ENCODE assay signal across 8 cellular contexts in the genomic region with DNA sequence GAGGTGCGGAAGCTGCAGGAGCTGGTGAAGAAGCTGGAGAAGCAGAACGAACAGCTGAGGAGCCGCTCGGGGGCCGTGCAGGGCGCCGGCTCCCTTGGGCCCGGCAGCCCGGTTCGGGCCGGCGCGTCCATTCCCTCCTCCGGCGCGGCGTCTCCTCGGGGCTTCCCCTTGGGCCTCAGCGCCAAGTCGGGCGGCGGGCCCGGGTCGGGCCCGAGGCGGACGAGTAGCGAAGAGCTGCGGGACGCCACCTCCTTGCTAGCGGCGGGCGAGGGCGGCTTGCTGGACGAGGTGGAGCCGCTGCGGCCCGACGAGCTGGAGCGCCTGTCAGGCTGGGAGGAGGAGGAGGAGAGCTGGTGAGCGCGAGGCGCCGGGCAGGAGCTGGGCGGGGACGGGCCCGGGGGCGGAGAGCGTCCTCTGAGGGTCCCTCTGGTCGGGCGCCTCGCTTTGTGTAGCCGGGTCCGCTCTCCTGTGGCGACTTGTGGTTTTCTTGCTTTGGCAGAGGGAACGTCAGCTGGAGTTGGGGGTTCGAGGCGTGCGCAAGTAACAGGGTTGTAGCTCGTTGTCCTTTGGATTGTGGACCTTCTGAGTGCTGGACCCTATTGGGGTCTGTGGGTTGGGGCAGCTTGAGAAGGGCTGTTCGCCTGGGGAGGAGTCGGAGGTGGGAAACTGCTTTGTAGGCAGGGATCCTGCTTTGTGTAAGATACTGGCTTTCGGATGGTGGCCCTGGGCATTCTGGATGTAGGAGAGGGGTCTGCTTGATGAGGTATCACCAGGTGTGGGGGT. TPM values are rescaled to one million over a fixed set of nuclear protein-coding genes. Genes with fewer than 3 reads are reported as not detected.
DNase-seq lines count a peak whose midpoint lies in the region; TF ChIP-seq lines count a peak whose summit lies in the region.

No MANE protein-coding gene starts in this region.

- peak overlapping the region; percentile 89 for H2BK5ac ChIP-seq in mesenchymal stem cell (ENCODE audit: low read depth, low read length, poor library complexity, severe bottlenecking)

- peak overlapping the region; percentile 85 for H3K27ac ChIP-seq in mesenchymal stem cell (ENCODE audit: low read length, poor library complexity, severe bottlenecking)

- no peak for TF ChIP-seq CTCF in GM12875 (IDR thresholded peaks at IDR 0.05; ENCODE audit: borderline replicate concordance, insufficient read depth, low read depth, low read length)

- H3K79me1 ChIP-seq in mesenchymal stem cell (replicated peaks; ENCODE audit: low read length, poor library complexity, severe bottlenecking), result peaks cover 8% of the 10 kb centered on the region

- H3K9me3 ChIP-seq in HAP-1 (no peaks in the 10 kb centered on the region), MG63 (no peaks in the 10 kb centered on the region), mesenchymal stem cell (ENCODE audit: control insufficient read depth, low read length) (no peaks in the 10 kb centered on the region)

- peak overlapping the region; percentile 95 to 100 for H3K14ac ChIP-seq in mesenchymal stem cell (ENCODE audit: low read length in 2 of 2)

- DNase-seq in HAP-1 (ENCODE audit: low spot score in 2 of 2) (peak; percentile 64 to 77), MG63 (peak; percentile 39), mesenchymal stem cell (peak; percentile 58), NCI-H1930 (lab: John Stamatoyannopoulos, UW) (no peak)
- peak; percentile 9 to 16 for DNase-seq in activated CD4-positive, alpha-beta T cell treated with anti-CD3 and anti-CD28 coated beads, Interleukin-2, amount 50 U/mL, for 24 hours (ENCODE audit: low read depth in 1 of 2, low spot score in 1 of 2)
- peak; percentile 1 for DNase-seq in effector CD8-positive, alpha-beta T cell (lab: John Stamatoyannopoulos, UW)
- peak; percentile 30 for DNase-seq in stimulated activated CD8-positive, alpha-beta memory T cell treated with anti-CD3 and anti-CD28 coated beads, Interleukin-12 subunit alpha, Interleukin-12 subunit beta, amount 100 ng/mL, for 4 hours (ENCODE audit: low read depth)

- peak overlapping the region; percentile 98 to 99 for H3K18ac ChIP-seq in mesenchymal stem cell (ENCODE audit: low read depth in 1 of 2, low read length in 2 of 2)

- H3K27me3 ChIP-seq in HAP-1 (ENCODE audit: low read depth) (no peaks in the 10 kb centered on the region), MG63 (no peaks in the 10 kb centered on the region), mesenchymal stem cell (ENCODE audit: control insufficient read depth in 1 of 2, insufficient read depth in 1 of 2, low read length in 2 of 2) (no peaks in the 10 kb centered on the region)

- H3K36me3 ChIP-seq in HAP-1 (replicated peaks) (peaks cover 4% of the 10 kb centered on the region; the same call in 1 of the 2 replicates), MG63 (no peaks in the 10 kb centered on the region), mesenchymal stem cell (ENCODE audit: control insufficient read depth in 1 of 2, insufficient read depth in 2 of 2, low read depth in 1 of 2, low read length in 2 of 2) (no peaks in the 10 kb centered on the region)

- H2BK120ac ChIP-seq in mesenchymal stem cell (ENCODE audit: low read depth, low read length), result peak overlapping the region; percentile 97

- H4K91ac ChIP-seq in mesenchymal stem cell (ENCODE audit: low read length), result peak overlapping the region; percentile 86

- H3K4me1 ChIP-seq in HAP-1 (peaks cover 26% of the 10 kb centered on the region), mesenchymal stem cell (ENCODE audit: control insufficient read depth, insufficient read depth, low read depth, low read length) (peaks cover under 1% of the 10 kb centered on the region)

- peak overlapping the region in 1 of 2 experiments; percentile 23 for H3K23ac ChIP-seq in mesenchymal stem cell (ENCODE audit: low read length in 2 of 2)

- peak overlapping the region; percentile 73 to 98 for H3K4ac ChIP-seq in mesenchymal stem cell (ENCODE audit: low read depth in 1 of 2, low read length in 2 of 2)

- WGBS in mesenchymal stem cell, result under 1% methylated on average over 61 of the region's 63 CpGs

- peak overlapping the region; percentile 91 for H3K9ac ChIP-seq in mesenchymal stem cell (ENCODE audit: low read length)

- peak overlapping the region; percentile 97 for H4K8ac ChIP-seq in mesenchymal stem cell (ENCODE audit: low read length)

- peak overlapping the region; percentile 97 for H3K4me3 ChIP-seq in GM12875 (ENCODE audit: low read depth, low read length)
- H3K4me3 ChIP-seq in HAP-1, result peak overlapping the region; percentile 89
- peak overlapping the region; percentile 72 for H3K4me3 ChIP-seq in MG63
- H3K4me3 ChIP-seq in mesenchymal stem cell (ENCODE audit: insufficient read depth in 1 of 2, low read depth in 1 of 2, low read length in 2 of 2), result peak overlapping the region; percentile 86 to 89

- peak overlapping the region; percentile 48 for H2AK5ac ChIP-seq in mesenchymal stem cell (ENCODE audit: low read length, severe bottlenecking)

- in situ Hi-C loops in HAP-1 (cut with MboI; ENCODE audit: low sequenced_read_pairs), result no loop called here

- H2AFZ ChIP-seq in mesenchymal stem cell (ENCODE audit: low read depth, low read length), result peak overlapping the region; percentile 82

- H3K4me2 ChIP-seq in mesenchymal stem cell (ENCODE audit: low read length, poor library complexity, severe bottlenecking), result peak overlapping the region; percentile 89

- peak overlapping the region; percentile 42 to 84 for H2BK12ac ChIP-seq in mesenchymal stem cell (ENCODE audit: low read length in 2 of 2)

- H2BK15ac ChIP-seq in mesenchymal stem cell (ENCODE audit: low read depth, poor library complexity, severe bottlenecking), result peak overlapping the region; percentile 77

RNA-seq across cellular contexts. Expression of a gene that starts 0.6 kb away (rescaled TPM):
- 14.5 and 18.2 TPM in 2 replicates for total RNA-seq in MG63 (2014; rRNA removed; shearing (Covaris generic); ENCODE audit: low replicate concordance)
- 121 TPM for polyA plus RNA-seq in mesenchymal stem cell (2013, experiment 1 of 2)
- polyA plus RNA-seq in mesenchymal stem cell (2013, experiment 2 of 2), result 120 TPM

Comparison
In these comparisons a context has a peak if more than half of its experiments do, and no peak if none do; other contexts are left out.
1. DNase-seq: peak in HAP-1 (2 of 2), MG63 (single experiment), activated CD4-positive, alpha-beta T cell treated with anti-CD3 and anti-CD28 coated beads, Interleukin-2, amount 50 U/mL, for 24 hours (2 of 2), effector CD8-positive, alpha-beta T cell (single experiment), mesenchymal stem cell (single experiment) and stimulated activated CD8-positive, alpha-beta memory T cell treated with anti-CD3 and anti-CD28 coated beads, Interleukin-12 subunit alpha, Interleukin-12 subunit beta, amount 100 ng/mL, for 4 hours (single experiment); none in NCI-H1930 (0 of 2).
2. Peak in every context shown above with its lines, with median percentiles within 50 percentile points of each other: H3K4me3 ChIP-seq.